8 cellular contexts compared by ENCODE assay signal in the genomic region with DNA sequence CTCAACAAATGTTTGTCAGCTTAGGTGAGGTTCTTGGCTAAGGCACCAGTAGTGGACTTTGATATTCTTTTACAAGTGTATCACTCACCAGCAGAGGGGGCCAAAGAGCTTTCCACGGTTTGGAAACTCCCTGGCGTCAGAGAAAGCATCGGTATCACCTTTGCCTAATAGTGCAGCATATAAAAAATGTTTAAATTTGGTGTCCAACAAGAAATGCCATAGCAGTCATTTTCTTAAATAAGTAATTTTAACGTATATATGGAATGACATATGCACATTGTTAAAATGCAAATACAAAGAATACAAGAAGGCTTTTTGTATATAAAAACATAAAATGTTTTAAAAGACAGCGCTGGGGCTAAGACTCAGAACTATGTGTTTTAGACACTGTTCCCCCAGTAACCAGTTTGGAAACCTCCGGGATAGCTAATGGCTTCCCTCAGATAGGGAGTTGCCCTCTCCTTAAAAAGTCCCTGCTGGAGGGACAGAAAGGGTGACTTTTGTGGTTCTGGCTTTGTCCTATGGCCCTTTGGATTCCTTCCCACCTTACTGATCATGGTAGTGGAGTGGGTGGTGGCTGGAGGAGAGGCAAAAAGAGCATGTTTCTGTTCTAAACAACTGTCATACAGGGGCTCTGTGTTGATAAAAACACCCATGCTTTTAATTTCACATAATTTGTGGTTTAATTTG.
A peak's percentile ranks its signal among the peaks of the same experiment; 100 is the strongest.
DNase-seq lines count a peak whose midpoint lies in the region; ATAC-seq and TF ChIP-seq lines count a peak whose summit lies in the region.

No MANE protein-coding gene starts in this region.

- CTCF ChIA-PET in OCI-LY7 (lab: Charles Lee; ENCODE audit: unreplicated experiment), result interaction anchor here (0.7 kb wide), 1 partner anchor 1163 kb away, joined by 3 read pairs; no protein-coding TSS in a partner anchor

- peaks cover 5 to 14% (median 12%) of the 10 kb centered on the region in 4 donors for H3K4me1 Mint-ChIP-seq in naive thymus-derived CD8-positive, alpha-beta T cell
- H3K4me1 Mint-ChIP-seq in stimulated activated naive B cell treated with anti-CD40 and anti-IgM and Interleukin-4, amounts not matched to agents 10 μg/mL and 1 μg/mL and 100 μg/mL, for 72 hours, result peaks cover 8 to 13% of the 10 kb centered on the region in 2 donors

- peak overlapping the region; percentile 35 for H3K4me2 ChIP-seq in OCI-LY7 (ENCODE audit: low read length)

- no peaks in the 10 kb centered on the region for H3K36me3 ChIP-seq in OCI-LY7 (ENCODE audit: insufficient read depth, low read length)

- no TSS peak for BruUV-seq in OCI-LY7 (replicated peaks; lab: Mats Ljungman, UMichigan)

- H3K79me2 ChIP-seq in OCI-LY7 (ENCODE audit: insufficient read depth, low read depth, low read length), result no peaks in the 10 kb centered on the region

- DNase-seq in HuH-7 (ENCODE audit: low spot score), result peak; percentile 20
- DNase-seq in OCI-LY7 (ENCODE audit: low spot score), result peak; percentile 85
- peak; percentile 90 for DNase-seq in activated T-cell treated with anti-CD3 and anti-CD28 coated beads for 4 hours
- DNase-seq in naive thymus-derived CD8-positive, alpha-beta T cell, result peak; percentile 69 to 89 (median 81)
- DNase-seq in stimulated activated naive B cell treated with anti-CD40 and anti-IgM and Interleukin-4, amounts not matched to agents 10 μg/mL and 1 μg/mL and 100 μg/mL, for 72 hours, result peak; percentile 63

- no peaks in the 10 kb centered on the region for H4K20me1 ChIP-seq in OCI-LY7 (ENCODE audit: insufficient read depth, low read length)

- intact Hi-C loops in OCI-LY7 (cut with micrococcal nuclease; ENCODE audit: unreplicated experiment), result loop anchor here (2.0 to 10.0 kb wide), 2 partner anchors 136 to 1164 kb away; no protein-coding TSS in a partner anchor

- no peaks in the 10 kb centered on the region for H3K36me3 Mint-ChIP-seq in naive thymus-derived CD8-positive, alpha-beta T cell
- H3K36me3 Mint-ChIP-seq in stimulated activated naive B cell treated with anti-CD40 and anti-IgM and Interleukin-4, amounts not matched to agents 10 μg/mL and 1 μg/mL and 100 μg/mL, for 72 hours, result no peaks in the 10 kb centered on the region

- no peaks in the 10 kb centered on the region for H3K9me3 ChIP-seq in OCI-LY7 (ENCODE audit: low read length)

- peaks cover 11% of the 10 kb centered on the region for H3K4me1 ChIP-seq in OCI-LY7 (ENCODE audit: insufficient read depth, low read length, poor library complexity, severe bottlenecking)

- peak overlapping the region in 9 of 10 donors; percentile 3 to 90 (median 65) for H3K27ac Mint-ChIP-seq in naive thymus-derived CD8-positive, alpha-beta T cell
- peak overlapping the region; percentile 59 for H3K27ac Mint-ChIP-seq in stimulated activated naive B cell treated with anti-CD40 and anti-IgM and Interleukin-4, amounts not matched to agents 10 μg/mL and 1 μg/mL and 100 μg/mL, for 72 hours

- no peak overlapping the region for H3K4me3 ChIP-seq in OCI-LY7 (ENCODE audit: low read depth, low read length, poor library complexity, severe bottlenecking)

- H2AFZ ChIP-seq in OCI-LY7 (ENCODE audit: low read length), result peak overlapping the region; percentile 86; the same call in 1 of the 2 replicates

- H3K9me3 Mint-ChIP-seq in naive thymus-derived CD8-positive, alpha-beta T cell, result no peaks in the 10 kb centered on the region
- no peaks in the 10 kb centered on the region for H3K9me3 Mint-ChIP-seq in stimulated activated naive B cell treated with anti-CD40 and anti-IgM and Interleukin-4, amounts not matched to agents 10 μg/mL and 1 μg/mL and 100 μg/mL, for 72 hours

- POLR2A ChIA-PET in OCI-LY7 (lab: Charles Lee), result no interaction called here
- POLR2A ChIA-PET in naive thymus-derived CD8-positive, alpha-beta T cell (lab: Charles Lee), result interaction anchor here (1.7 kb wide), 1 partner anchor 1162 kb away, joined by 6 read pairs; no protein-coding TSS in a partner anchor

- H3K27ac ChIP-seq in C4-2B (no peak overlapping the region), OCI-LY7 (ENCODE audit: low read depth, low read length, poor library complexity, severe bottlenecking) (no peak overlapping the region)

- H3K9me2 ChIP-seq in OCI-LY7 (ENCODE audit: insufficient read depth, low read length), result no peaks in the 10 kb centered on the region

- H3K27me3 Mint-ChIP-seq in naive thymus-derived CD8-positive, alpha-beta T cell, result no peaks in the 10 kb centered on the region
- no peaks in the 10 kb centered on the region for H3K27me3 Mint-ChIP-seq in stimulated activated naive B cell treated with anti-CD40 and anti-IgM and Interleukin-4, amounts not matched to agents 10 μg/mL and 1 μg/mL and 100 μg/mL, for 72 hours

- H3K4me3 Mint-ChIP-seq in naive thymus-derived CD8-positive, alpha-beta T cell, result peak overlapping the region; percentile 60 to 80 (median 74)
- peak overlapping the region; percentile 75 to 80 for H3K4me3 Mint-ChIP-seq in stimulated activated naive B cell treated with anti-CD40 and anti-IgM and Interleukin-4, amounts not matched to agents 10 μg/mL and 1 μg/mL and 100 μg/mL, for 72 hours

- TF ChIP-seq CTCF in C4-2B (conservative IDR thresholded peaks at IDR 0.05) (peak; percentile 82), OCI-LY7 (conservative IDR thresholded peaks at IDR 0.05; ENCODE audit: low read length) (peak; percentile 86)

- ATAC-seq in GM19397 (IDR thresholded peaks at IDR 0.05; ENCODE audit: unreplicated experiment) (peak; percentile 54), esophagus mucosa (peak; percentile 85)
- peak; percentile 89 to 91 for ATAC-seq in naive thymus-derived CD8-positive, alpha-beta T cell
- peak; percentile 76 to 83 for ATAC-seq in stimulated activated naive B cell treated with anti-CD40 and anti-IgM and Interleukin-4, amounts not matched to agents 10 μg/mL and 1 μg/mL and 100 μg/mL, for 72 hours (replicated peaks)

Comparison
In these comparisons a context has a peak if more than half of its experiments do, and no peak if none do; other contexts are left out.
1. DNase-seq: peak in every context shown above with its lines; median percentile 90 in activated T-cell treated with anti-CD3 and anti-CD28 coated beads for 4 hours; 85 in OCI-LY7; 81 in naive thymus-derived CD8-positive, alpha-beta T cell; 63 in stimulated activated naive B cell treated with anti-CD40 and anti-IgM and Interleukin-4, amounts not matched to agents 10 μg/mL and 1 μg/mL and 100 μg/mL, for 72 hours; 20 in HuH-7.